Comparison of ENCODE assay signal across 8 cellular contexts in the genomic region with DNA sequence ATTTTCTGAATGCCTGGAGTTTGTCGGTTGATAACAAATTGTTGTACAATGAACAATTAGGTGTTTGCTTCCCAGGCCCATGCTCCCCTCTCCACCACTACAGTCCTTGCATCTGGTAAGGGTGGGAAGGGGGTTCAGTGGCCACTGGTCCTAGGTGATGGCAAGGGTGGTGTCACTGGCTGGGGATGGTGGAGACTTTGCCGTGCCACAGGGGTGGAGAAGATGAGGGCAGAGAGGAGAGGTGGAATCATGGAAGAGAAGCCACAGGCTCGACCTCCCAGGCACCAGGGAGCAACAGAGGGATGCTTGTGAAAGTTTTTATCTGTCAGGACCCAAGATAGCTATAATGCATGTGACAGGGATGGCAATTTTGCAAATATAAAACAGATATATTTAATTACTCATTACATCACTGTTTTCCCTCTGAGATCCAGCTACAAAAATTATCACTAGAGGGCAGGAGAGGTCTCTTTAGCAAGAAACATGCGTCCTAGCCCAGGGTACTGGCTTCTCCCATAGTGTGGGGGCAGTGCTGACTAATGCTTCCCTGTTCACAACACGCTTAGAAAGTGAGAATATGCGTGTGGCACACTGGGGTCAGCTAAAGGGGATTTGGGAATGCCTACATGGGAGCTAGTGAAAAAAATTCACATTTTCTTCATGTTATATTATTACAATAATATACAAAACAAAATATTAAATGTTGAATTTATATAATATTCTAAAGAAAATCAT. TPM values are rescaled to one million over a fixed set of nuclear protein-coding genes. Genes with fewer than 3 reads are reported as not detected.
DNase-seq lines count a peak whose midpoint lies in the region; ATAC-seq and TF ChIP-seq lines count a peak whose summit lies in the region.

No MANE protein-coding gene starts in this region.

- H3K14ac ChIP-seq in IMR-90 (replicated peaks; ENCODE audit: low read depth, low read length), result no peak overlapping the region

- H4K20me1 ChIP-seq in IMR-90 (ENCODE audit: insufficient read depth, low read length), result no peaks in the 10 kb centered on the region
- no peaks in the 10 kb centered on the region for H4K20me1 ChIP-seq in neural progenitor cell (ENCODE audit: low read depth)

- H2AFZ ChIP-seq in IMR-90 (replicated peaks; ENCODE audit: low read length, poor library complexity) (peak overlapping the region; percentile 0), neural progenitor cell (replicated peaks) (peak overlapping the region; percentile 71)

- H2AK5ac ChIP-seq in IMR-90 (ENCODE audit: low read depth, low read length), result peak overlapping the region; percentile 92

- H2BK20ac ChIP-seq in IMR-90 (ENCODE audit: low read depth, low read length), result peak overlapping the region; percentile 68

- H3K4me3 ChIP-seq in IMR-90 (ENCODE audit: insufficient read depth, low read depth, low read length) (no peak overlapping the region), fibroblast of the aortic adventitia (ENCODE audit: low read depth, low read length) (no peak overlapping the region), neural progenitor cell (no peak overlapping the region), testis (no peak overlapping the region)

- TF ChIP-seq CTCF in GM10266 (IDR thresholded peaks at IDR 0.05; ENCODE audit: control insufficient read depth, insufficient read depth, low read depth, missing control alignments), result peak; percentile 60
- TF ChIP-seq CTCF in IMR-90 (conservative IDR thresholded peaks at IDR 0.05; ENCODE audit: low read depth, low read length), result peak; percentile 95
- peak; percentile 81 for TF ChIP-seq CTCF in fibroblast of the aortic adventitia (IDR thresholded peaks at IDR 0.05; ENCODE audit: insufficient read depth, low read length)
- peak; percentile 82 for TF ChIP-seq CTCF in neural progenitor cell (IDR thresholded peaks at IDR 0.05)
- peak; percentile 55 to 72 (median 66) for TF ChIP-seq CTCF in testis (IDR thresholded peaks at IDR 0.05)

- H3K36me3 ChIP-seq in IMR-90 (ENCODE audit: control insufficient read depth, insufficient read depth, low read length) (no peaks in the 10 kb centered on the region), neural progenitor cell (no peaks in the 10 kb centered on the region), testis (ENCODE audit: low read depth, missing control alignments) (no peaks in the 10 kb centered on the region)

- dilution Hi-C loops in IMR-90 (cut with HindIII; ENCODE audit: low sequenced_read_pairs, unreplicated experiment), result no loop called here

- peak; percentile 88 for ATAC-seq in IMR-90 (ENCODE audit: low read depth)
- no peak for ATAC-seq in GM21423 (IDR thresholded peaks at IDR 0.05; ENCODE audit: unreplicated experiment)

- H3K4ac ChIP-seq in IMR-90 (ENCODE audit: low read depth, low read length), result peak overlapping the region; percentile 77

- H2BK120ac ChIP-seq in IMR-90 (ENCODE audit: low read depth, low read length), result peak overlapping the region; percentile 81

- H2BK5ac ChIP-seq in IMR-90 (ENCODE audit: low read depth, low read length, poor library complexity, severe bottlenecking), result no peak overlapping the region

- intact Hi-C loops in IMR-90 (cut with micrococcal nuclease), result loop anchor here (1.0 to 5.0 kb wide), 5 partner anchors 84 to 329 kb away; no protein-coding TSS in a partner anchor
- intact Hi-C loops in testis (cut with DNase I; ENCODE audit: low total_unique reads), result loop anchor here (10.0 kb wide), 1 partner anchor 329 kb away; no protein-coding TSS in a partner anchor

- H3K27me3 ChIP-seq in IMR-90 (ENCODE audit: control insufficient read depth, insufficient read depth, low read length), result no peaks in the 10 kb centered on the region
- H3K27me3 ChIP-seq in neural progenitor cell, result no peaks in the 10 kb centered on the region
- no peaks in the 10 kb centered on the region for H3K27me3 ChIP-seq in testis

- H3K4me2 ChIP-seq in IMR-90 (ENCODE audit: low read depth, low read length), result no peak overlapping the region
- no peak overlapping the region for H3K4me2 ChIP-seq in neural progenitor cell

- DNase-seq in GM10266 (ENCODE audit: extremely low spot score) (peak; percentile 61), IMR-90 (peak; percentile 92), NOMO-1 treated with DMSO at 0.1 percent for 48 hours (lab: John Stamatoyannopoulos, UW; ENCODE audit: unreplicated experiment) (peak; percentile 84), activated T-cell treated with anti-CD3 and anti-CD28 coated beads for 24 hours (ENCODE audit: low read depth) (peak; percentile 36), fibroblast of the aortic adventitia (ENCODE audit: low read depth) (peak; percentile 93), neural progenitor cell (ENCODE audit: low spot score) (peak; percentile 88), testis (peak; percentile 84)

- in situ Hi-C loops in IMR-90 (cut with MboI; ENCODE audit: low sequenced_read_pairs), result loop anchor here (5.0 to 10.0 kb wide), 2 partner anchors 249 to 331 kb away; no protein-coding TSS in a partner anchor

- H3K27me3 Mint-ChIP-seq in neural progenitor cell (ENCODE audit: insufficient read depth, low read depth), result peaks cover 6% of the 10 kb centered on the region

- H4K5ac ChIP-seq in IMR-90 (ENCODE audit: low read depth, low read length), result peak overlapping the region; percentile 26; the same call in 1 of the 2 replicates

- peak overlapping the region; percentile 40; the same call in 1 of the 2 replicates for H3K18ac ChIP-seq in IMR-90 (ENCODE audit: low read depth, low read length)

- TF ChIP-seq POLR2A in IMR-90 (IDR thresholded peaks at IDR 0.05; ENCODE audit: low read depth, low read length) (no peak), testis (IDR thresholded peaks at IDR 0.05) (no peak)

- H3K4me1 Mint-ChIP-seq in neural progenitor cell, result peaks cover 2% of the 10 kb centered on the region

- peak; percentile 93 for TF ChIP-seq RAD21 in IMR-90 (IDR thresholded peaks at IDR 0.05; ENCODE audit: low read length)

- no peaks in the 10 kb centered on the region for H3K79me2 ChIP-seq in neural progenitor cell (ENCODE audit: low read depth)

- no peak overlapping the region for H3K4me3 Mint-ChIP-seq in neural progenitor cell

- 80% methylated on average over 1 of the region's 6 CpGs; no CpG with 5 or more reads in 1 of the 2 experiments for WGBS in IMR-90 (ENCODE audit: extremely low coverage in 2 of 2, insufficient read length in 1 of 2), 2 experiments
- 42 to 51% methylated on average over 6 of the region's 6 CpGs for WGBS in testis, 2 donors

- peak overlapping the region; percentile 2 for H2AK9ac ChIP-seq in IMR-90 (replicated peaks; ENCODE audit: low read depth, low read length, poor library complexity)

- H4K8ac ChIP-seq in IMR-90 (ENCODE audit: low read depth in 2 of 2, low read length in 2 of 2), result peak overlapping the region in 1 of 2 experiments; percentile 68; a peak in 2 of 4 replicates

- H2BK15ac ChIP-seq in IMR-90 (ENCODE audit: low read depth, low read length), result peak overlapping the region; percentile 41; the same call in 1 of the 3 replicates

- peaks cover 16% of the 10 kb centered on the region for H3K9me1 ChIP-seq in IMR-90 (ENCODE audit: insufficient read depth, low read length)

- H3K79me1 ChIP-seq in IMR-90 (ENCODE audit: low read depth in 1 of 2, low read length in 2 of 2), result no peaks in the 10 kb centered on the region

- H3K27ac ChIP-seq in IMR-90 (ENCODE audit: insufficient read depth, low read length) (peak overlapping the region; percentile 23; the same call in 1 of the 2 replicates), neural progenitor cell (no peak overlapping the region), testis (no peak overlapping the region)

- H3K9me3 ChIP-seq in IMR-90 (ENCODE audit: control insufficient read depth, insufficient read depth, low read length), result no peaks in the 10 kb centered on the region
- no peaks in the 10 kb centered on the region for H3K9me3 ChIP-seq in neural progenitor cell (ENCODE audit: low read depth)
- no peaks in the 10 kb centered on the region for H3K9me3 ChIP-seq in testis

- no peaks in the 10 kb centered on the region for H3K36me3 Mint-ChIP-seq in neural progenitor cell

- CTCF ChIA-PET in IMR-90 (lab: Yijun Ruan, JAX), result interaction anchor here (0.6 to 1.6 kb wide), 15 partner anchors 9 to 380 kb away, joined by 3 to 10 read pairs (median 4); a partner anchor contains a TSS

- H3F3A ChIP-seq in neural progenitor cell (ENCODE audit: low read depth), result no peaks in the 10 kb centered on the region

- H3K27ac Mint-ChIP-seq in neural progenitor cell, result peak overlapping the region; percentile 57

- no peak overlapping the region for H3K23ac ChIP-seq in IMR-90 (ENCODE audit: low read depth, low read length)

- no peak overlapping the region; the same call in 1 of the 2 replicates for H3K9ac ChIP-seq in IMR-90 (ENCODE audit: low read depth, low read length)
- no peak overlapping the region for H3K9ac ChIP-seq in neural progenitor cell

- no peak overlapping the region for H3K56ac ChIP-seq in IMR-90 (ENCODE audit: extremely low read depth, insufficient read depth, low read length)

- H3K4me1 ChIP-seq in IMR-90 (ENCODE audit: control insufficient read depth, insufficient read depth, low read length), result peaks cover 14% of the 10 kb centered on the region
- H3K4me1 ChIP-seq in neural progenitor cell, result no peaks in the 10 kb centered on the region
- H3K4me1 ChIP-seq in testis, result peaks cover 4% of the 10 kb centered on the region

- H4K91ac ChIP-seq in IMR-90 (ENCODE audit: insufficient read depth, low read depth, low read length), result peak overlapping the region; percentile 56

- no peaks in the 10 kb centered on the region for H3K9me3 Mint-ChIP-seq in neural progenitor cell

- POLR2A ChIA-PET in IMR-90 (lab: Charles Lee; ENCODE audit: unreplicated experiment), result interaction anchor here (1.0 kb wide), 1 partner anchor 96 kb away, joined by 3 read pairs; no protein-coding TSS in a partner anchor

- no TSS peak for BruUV-seq in IMR-90 (replicated peaks; lab: Mats Ljungman, UMichigan)

TF ChIP-seq in IMR-90, 13 proteins besides CTCF, POLR2A, EP300 and RAD21 (continues in another document):
- TF ChIP-seq CHD1 (IDR thresholded peaks at IDR 0.05; ENCODE audit: low read depth, low read length), result no peak
- peak; percentile 79 for TF ChIP-seq MAZ (IDR thresholded peaks at IDR 0.05; ENCODE audit: borderline replicate concordance, low read depth, low read length)
- no peak; the same call in 1 of the 2 replicates for TF ChIP-seq CEBPB (IDR thresholded peaks at IDR 0.05; ENCODE audit: low read depth, low read length)
- TF ChIP-seq FOS (IDR thresholded peaks at IDR 0.05; ENCODE audit: low read depth, low read length), result peak; percentile 31; the same call in 1 of the 2 replicates
- TF ChIP-seq MAFK (IDR thresholded peaks at IDR 0.05; ENCODE audit: low read depth, low read length), result peak; percentile 34; the same call in 1 of the 2 replicates
- peak; percentile 53; the same call in 1 of the 2 replicates for TF ChIP-seq NFE2L2 (IDR thresholded peaks at IDR 0.05; ENCODE audit: low read depth, low read length)

RNA-seq across cellular contexts. Expression of a gene that starts 49.0 kb away (rescaled TPM):
- total RNA-seq in IMR-90 (2012; rRNA removed), result 8.1 and 8.6 TPM in 2 replicates
- polyA plus RNA-seq in IMR-90 (2012; rRNA removed), result 10.8 and 12.1 TPM in 2 replicates
- 7.4 and 13.3 TPM in 2 replicates for polyA plus RNA-seq in IMR-90 (2012; cell fraction: cytosol; rRNA removed)
- polyA plus RNA-seq in IMR-90 (2012; cell fraction: nucleus; rRNA removed; ENCODE audit: low replicate concordance), result 19.2 and 26.6 TPM in 2 replicates
- total RNA-seq in fibroblast of the aortic adventitia (ENCODE audit: low replicate concordance), result 5.3 and 7.0 TPM in 2 replicates
- 2.9 and 3.0 TPM in 2 replicates for total RNA-seq in neural progenitor cell (ENCODE audit: low replicate concordance)
- 10 to 100 TPM; 10.9 to 13.4 TPM for total RNA-seq in testis
- 5.5 TPM for polyA plus RNA-seq in testis (ENCODE audit: insufficient read depth, low read depth, low replicate concordance)

Comparison
In these comparisons a context has a peak if more than half of its experiments do, and no peak if none do; other contexts are left out.
1. DNase-seq: peak in every context shown above with its lines; median percentile 93 in fibroblast of the aortic adventitia; 92 in IMR-90; 88 in neural progenitor cell; 84 in NOMO-1 treated with DMSO at 0.1 percent for 48 hours; 84 in testis; 61 in GM10266; 36 in activated T-cell treated with anti-CD3 and anti-CD28 coated beads for 24 hours.